Comparison of ENCODE assay signal across 1 cellular context in the genomic region with DNA sequence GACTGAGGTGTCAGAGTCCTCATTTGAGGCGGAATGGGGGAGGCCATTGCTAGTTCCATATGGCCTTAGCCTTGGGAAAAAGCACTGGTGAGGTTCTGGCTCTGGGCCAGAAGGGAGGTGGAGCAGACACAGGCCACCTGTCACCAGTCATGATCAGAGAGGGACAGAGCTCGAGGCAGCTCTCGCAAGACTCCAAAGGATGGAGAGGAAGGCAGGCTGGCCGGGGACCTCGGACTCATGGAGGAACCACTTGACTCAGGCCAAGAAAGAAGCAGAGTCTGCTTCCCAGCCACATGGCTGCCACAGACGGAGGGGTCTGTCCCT.
TF ChIP-seq lines count a peak whose summit lies in the region.

No MANE protein-coding gene starts in this region.

TF ChIP-seq in WTC11, 78 proteins besides CTCF, POLR2A, EP300 and RAD21 (continued from another document):
- TF ChIP-seq, protein P1, sequence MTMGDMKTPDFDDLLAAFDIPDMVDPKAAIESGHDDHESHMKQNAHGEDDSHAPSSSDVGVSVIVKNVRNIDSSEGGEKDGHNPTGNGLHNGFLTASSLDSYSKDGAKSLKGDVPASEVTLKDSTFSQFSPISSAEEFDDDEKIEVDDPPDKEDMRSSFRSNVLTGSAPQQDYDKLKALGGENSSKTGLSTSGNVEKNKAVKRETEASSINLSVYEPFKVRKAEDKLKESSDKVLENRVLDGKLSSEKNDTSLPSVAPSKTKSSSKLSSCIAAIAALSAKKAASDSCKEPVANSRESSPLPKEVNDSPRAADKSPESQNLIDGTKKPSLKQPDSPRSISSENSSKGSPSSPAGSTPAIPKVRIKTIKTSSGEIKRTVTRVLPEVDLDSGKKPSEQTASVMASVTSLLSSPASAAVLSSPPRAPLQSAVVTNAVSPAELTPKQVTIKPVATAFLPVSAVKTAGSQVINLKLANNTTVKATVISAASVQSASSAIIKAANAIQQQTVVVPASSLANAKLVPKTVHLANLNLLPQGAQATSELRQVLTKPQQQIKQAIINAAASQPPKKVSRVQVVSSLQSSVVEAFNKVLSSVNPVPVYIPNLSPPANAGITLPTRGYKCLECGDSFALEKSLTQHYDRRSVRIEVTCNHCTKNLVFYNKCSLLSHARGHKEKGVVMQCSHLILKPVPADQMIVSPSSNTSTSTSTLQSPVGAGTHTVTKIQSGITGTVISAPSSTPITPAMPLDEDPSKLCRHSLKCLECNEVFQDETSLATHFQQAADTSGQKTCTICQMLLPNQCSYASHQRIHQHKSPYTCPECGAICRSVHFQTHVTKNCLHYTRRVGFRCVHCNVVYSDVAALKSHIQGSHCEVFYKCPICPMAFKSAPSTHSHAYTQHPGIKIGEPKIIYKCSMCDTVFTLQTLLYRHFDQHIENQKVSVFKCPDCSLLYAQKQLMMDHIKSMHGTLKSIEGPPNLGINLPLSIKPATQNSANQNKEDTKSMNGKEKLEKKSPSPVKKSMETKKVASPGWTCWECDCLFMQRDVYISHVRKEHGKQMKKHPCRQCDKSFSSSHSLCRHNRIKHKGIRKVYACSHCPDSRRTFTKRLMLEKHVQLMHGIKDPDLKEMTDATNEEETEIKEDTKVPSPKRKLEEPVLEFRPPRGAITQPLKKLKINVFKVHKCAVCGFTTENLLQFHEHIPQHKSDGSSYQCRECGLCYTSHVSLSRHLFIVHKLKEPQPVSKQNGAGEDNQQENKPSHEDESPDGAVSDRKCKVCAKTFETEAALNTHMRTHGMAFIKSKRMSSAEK (CRISPR knock-in tag; IDR thresholded peaks at IDR 0.05; ENCODE audit: borderline replicate concordance), result no peak
- TF ChIP-seq TCF7 (CRISPR knock-in tag; IDR thresholded peaks at IDR 0.05; ENCODE audit: low read depth), result no peak
- no peak for TF ChIP-seq NFYB (CRISPR knock-in tag; conservative IDR thresholded peaks at IDR 0.05; ENCODE audit: low read depth)
- TF ChIP-seq, protein P2, sequence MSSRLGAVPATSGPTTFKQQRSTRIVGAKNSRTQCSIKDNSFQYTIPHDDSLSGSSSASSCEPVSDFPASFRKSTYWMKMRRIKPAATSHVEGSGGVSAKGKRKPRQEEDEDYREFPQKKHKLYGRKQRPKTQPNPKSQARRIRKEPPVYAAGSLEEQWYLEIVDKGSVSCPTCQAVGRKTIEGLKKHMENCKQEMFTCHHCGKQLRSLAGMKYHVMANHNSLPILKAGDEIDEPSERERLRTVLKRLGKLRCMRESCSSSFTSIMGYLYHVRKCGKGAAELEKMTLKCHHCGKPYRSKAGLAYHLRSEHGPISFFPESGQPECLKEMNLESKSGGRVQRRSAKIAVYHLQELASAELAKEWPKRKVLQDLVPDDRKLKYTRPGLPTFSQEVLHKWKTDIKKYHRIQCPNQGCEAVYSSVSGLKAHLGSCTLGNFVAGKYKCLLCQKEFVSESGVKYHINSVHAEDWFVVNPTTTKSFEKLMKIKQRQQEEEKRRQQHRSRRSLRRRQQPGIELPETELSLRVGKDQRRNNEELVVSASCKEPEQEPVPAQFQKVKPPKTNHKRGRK (CRISPR knock-in tag; IDR thresholded peaks at IDR 0.05; ENCODE audit: borderline replicate concordance), result no peak
- TF ChIP-seq, protein P3, sequence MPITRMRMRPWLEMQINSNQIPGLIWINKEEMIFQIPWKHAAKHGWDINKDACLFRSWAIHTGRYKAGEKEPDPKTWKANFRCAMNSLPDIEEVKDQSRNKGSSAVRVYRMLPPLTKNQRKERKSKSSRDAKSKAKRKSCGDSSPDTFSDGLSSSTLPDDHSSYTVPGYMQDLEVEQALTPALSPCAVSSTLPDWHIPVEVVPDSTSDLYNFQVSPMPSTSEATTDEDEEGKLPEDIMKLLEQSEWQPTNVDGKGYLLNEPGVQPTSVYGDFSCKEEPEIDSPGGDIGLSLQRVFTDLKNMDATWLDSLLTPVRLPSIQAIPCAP (CRISPR knock-in tag; IDR thresholded peaks at IDR 0.05), result no peak
- TF ChIP-seq CREB1 (CRISPR knock-in tag; IDR thresholded peaks at IDR 0.05), result no peak
